ENCODE assay signal across 8 cellular contexts in the genomic region with DNA sequence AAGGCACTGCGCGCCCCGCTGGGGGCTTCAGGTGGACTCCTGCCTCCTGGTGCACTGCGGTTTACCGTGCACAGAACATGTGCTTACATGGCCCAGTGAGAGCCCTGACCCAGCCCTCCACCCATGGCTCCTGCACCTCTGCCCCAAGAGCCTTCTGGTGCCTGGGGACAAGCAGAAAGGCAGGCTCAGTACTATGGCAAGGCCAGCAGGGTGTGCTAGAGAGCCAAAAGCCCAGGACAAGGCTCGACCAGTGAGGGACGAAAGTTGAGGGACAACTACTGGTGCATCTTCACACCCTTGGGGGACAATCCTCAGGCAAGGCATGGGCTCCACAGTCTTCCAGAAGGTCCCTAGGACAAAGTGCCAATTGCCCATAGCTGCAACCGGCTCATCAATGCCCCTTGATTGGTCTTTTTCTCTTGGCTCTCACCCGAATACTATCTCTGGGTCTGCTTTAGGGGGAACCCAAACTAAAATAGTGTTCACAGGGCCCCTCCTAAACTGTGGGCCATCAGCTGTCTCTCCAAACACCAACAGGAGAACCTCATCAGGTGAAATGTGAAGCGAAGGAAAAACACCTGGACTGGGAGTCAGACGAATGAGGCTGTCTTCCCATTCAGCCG. TPM values are rescaled to one million over a fixed set of nuclear protein-coding genes. Genes with fewer than 3 reads are reported as not detected.
DNase-seq lines count a peak whose midpoint lies in the region; ATAC-seq and TF ChIP-seq lines count a peak whose summit lies in the region.

No MANE protein-coding gene starts in this region.

- H3K27me3 ChIP-seq in lower lobe of right lung (ENCODE audit: low read depth): no peaks in the 10 kb centered on the region

- no peak overlapping the region for H3K4me3 Mint-ChIP-seq in HFFc6

- H3K4me1 Mint-ChIP-seq in HFFc6 (ENCODE audit: low read depth): peaks cover 11% of the 10 kb centered on the region; the same call in 1 of the 2 replicates

- TF ChIP-seq CTCF in HFFc6 (IDR thresholded peaks at IDR 0.05): peak; percentile 93
- TF ChIP-seq CTCF in lower lobe of right lung (IDR thresholded peaks at IDR 0.05): peak; percentile 86

- peaks cover 4% of the 10 kb centered on the region for H3K27me3 Mint-ChIP-seq in HFFc6 (ENCODE audit: insufficient read depth)

- H3K4me1 ChIP-seq in lower lobe of right lung: no peaks in the 10 kb centered on the region

- no peak overlapping the region for H3K27ac ChIP-seq in lower lobe of right lung

- no peaks in the 10 kb centered on the region for H3K36me3 Mint-ChIP-seq in HFFc6 (ENCODE audit: low read depth)

- intact Hi-C loops in lower lobe of right lung (cut with DNase I): no loop called here

- H3K27ac Mint-ChIP-seq in HFFc6: no peak overlapping the region

- no peaks in the 10 kb centered on the region for H3K9me3 ChIP-seq in lower lobe of right lung

- no peaks in the 10 kb centered on the region for H3K36me3 ChIP-seq in lower lobe of right lung

- DNase-seq in EL: peak; percentile 59
- peak; percentile 56 for DNase-seq in HFFc6
- peak; percentile 52 for DNase-seq in NCI-H460 (ENCODE audit: extremely low read depth, low read depth)
- peak; percentile 56 for DNase-seq in activated CD4-positive, alpha-beta T cell treated with anti-CD3 and anti-CD28 coated beads, Interleukin-2, amount 50 U/mL, for 1 hour
- peak; percentile 31 for DNase-seq in dedifferentiated amniotic fluid mesenchymal stem cell (ENCODE audit: extremely low spot score)
- peak; percentile 63 for DNase-seq in lower lobe of right lung
- DNase-seq in stimulated activated CD8-positive, alpha-beta memory T cell treated with anti-CD3 and anti-CD28 coated beads, Interleukin-15, amount 100 ng/mL, for 4 hours (ENCODE audit: low read depth in 2 of 2): peak; percentile 13 to 21
- no peak for DNase-seq in NCI-H128 (lab: John Stamatoyannopoulos, UW; ENCODE audit: unreplicated experiment)

- peak; percentile 83 to 87 for ATAC-seq in lower lobe of right lung

- no peak overlapping the region for H3K4me3 ChIP-seq in lower lobe of right lung

- no peaks in the 10 kb centered on the region for H3K9me3 Mint-ChIP-seq in HFFc6

RNA-seq across cellular contexts. Expression of gene PGA5, which starts 13.5 kb away (rescaled TPM):
- not detected for total RNA-seq in HFFc6 (2021; fragmentation: NEBNext Ultra II Directional; extraction: Animal tissue kit (Norgen Biotek cat#: 25700))
- not detected in 2 replicates for total RNA-seq in NCI-H460 (2014; rRNA removed; shearing (Covaris generic))
- not detected in 2 replicates for polyA plus RNA-seq in NCI-H460 (2014; cell fraction: nucleus; rRNA removed)
- total RNA-seq in lower lobe of right lung: 0.32 TPM

RNA-seq across cellular contexts. Expression of gene PGA4, which starts 32.4 kb away (rescaled TPM):
- total RNA-seq in HFFc6 (2021; fragmentation: NEBNext Ultra II Directional; extraction: Animal tissue kit (Norgen Biotek cat#: 25700)): not detected
- total RNA-seq in NCI-H460 (2014; rRNA removed; shearing (Covaris generic)): not detected in 2 replicates
- not detected in 2 replicates for polyA plus RNA-seq in NCI-H460 (2014; cell fraction: nucleus; rRNA removed)
- total RNA-seq in lower lobe of right lung: 0.83 TPM

RNA-seq across cellular contexts. Expression of gene VWCE, which starts 40.6 kb away (rescaled TPM):
- 1 to 10 TPM in 1 of 6 experiments, under 1 TPM in 5; 0.47 to 1.5 (median 0.74) TPM for total RNA-seq in HFFc6 (2021; fragmentation: NEBNext Ultra II Directional; extraction: Animal tissue kit (Norgen Biotek cat#: 25700))
- total RNA-seq in NCI-H460 (2014; rRNA removed; shearing (Covaris generic)): 0.30 and 0.46 TPM in 2 replicates
- polyA plus RNA-seq in NCI-H460 (2014; cell fraction: nucleus; rRNA removed): 1.5 and 5.3 TPM in 2 replicates
- total RNA-seq in lower lobe of right lung: 1.2 TPM

RNA-seq across cellular contexts. Expression of gene PGA3, which starts 51.2 kb away (rescaled TPM):
- total RNA-seq in HFFc6 (2021; fragmentation: NEBNext Ultra II Directional; extraction: Animal tissue kit (Norgen Biotek cat#: 25700)): under 1 TPM in 5 of 6 experiments, not detected in 1; 0.21 to 0.37 (median 0.24) TPM
- not detected in 2 replicates for total RNA-seq in NCI-H460 (2014; rRNA removed; shearing (Covaris generic))
- polyA plus RNA-seq in NCI-H460 (2014; cell fraction: nucleus; rRNA removed): not detected in 2 replicates
- total RNA-seq in lower lobe of right lung: 1.3 TPM
